In the genomic region with DNA sequence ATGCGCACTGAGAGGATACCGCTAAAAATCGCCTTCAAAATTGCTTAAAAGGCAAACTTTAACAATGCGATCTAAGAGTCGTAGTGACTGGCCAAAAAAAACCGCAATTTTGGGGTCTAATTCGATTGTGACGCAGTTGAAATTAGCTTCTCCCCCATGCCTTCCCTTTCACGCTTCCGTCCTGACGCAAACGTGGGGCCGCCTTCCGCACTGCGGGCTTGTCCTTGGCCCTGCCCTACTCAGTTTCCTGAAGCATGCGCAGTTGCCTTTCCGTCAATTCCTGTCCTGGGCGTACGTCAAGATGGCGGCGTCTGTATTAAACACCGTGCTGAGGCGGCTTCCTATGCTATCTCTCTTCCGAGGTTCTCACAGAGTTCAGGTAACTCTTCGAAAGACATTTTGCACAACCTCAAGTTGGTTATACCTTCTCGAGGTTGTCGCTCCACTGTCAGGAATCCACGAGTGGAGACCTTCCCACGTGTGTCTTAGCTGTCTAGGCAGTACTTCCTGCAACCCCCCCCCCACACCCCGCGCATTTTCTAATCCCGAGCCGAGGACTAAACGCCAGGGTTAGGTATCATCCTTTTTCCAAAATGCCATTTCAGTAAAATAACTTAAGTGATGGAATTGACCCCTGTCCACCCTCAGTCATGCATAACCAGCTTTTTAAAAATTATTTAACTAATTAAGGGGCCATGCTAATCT, we compare ENCODE assay signal across 8 cellular contexts. TPM values are rescaled to one million over a fixed set of nuclear protein-coding genes. Genes with fewer than 3 reads are reported as not detected.
DNase-seq lines count a peak whose midpoint lies in the region; ATAC-seq and TF ChIP-seq lines count a peak whose summit lies in the region.

A gene (plus strand): TSS at position 276 of the 705 bp plus-strand sequence. CDS start 26 bp downstream, at position 302.

- peak; percentile 95 to 100 (median 97) for DNase-seq in CD8-positive, alpha-beta T cell
- DNase-seq in HS-5 (ENCODE audit: low read depth): peak; percentile 98
- peak; percentile 97 for DNase-seq in NK-92 treated with Interleukin-12 subunit alpha and Interleukin-12 subunit beta, amount 100 ng/mL, for 24 hours (lab: John Stamatoyannopoulos, UW)
- DNase-seq in effector memory CD8-positive, alpha-beta T cell: peak; percentile 95 to 98 (median 95)
- peak; percentile 93 to 95 for DNase-seq in memory B cell (ENCODE audit: low spot score in 2 of 2)
- DNase-seq in stimulated activated CD8-positive, alpha-beta memory T cell treated with anti-CD3 and anti-CD28 coated beads, Interleukin-12 subunit alpha, Interleukin-12 subunit beta, amount 100 ng/mL, for 24 hours (ENCODE audit: extremely low read depth): peak; percentile 91

- peak within 1 kb of the TSS; percentile 100 for H3K27ac ChIP-seq in CD8-positive, alpha-beta T cell (ENCODE audit: low read depth, low read length)

- intact Hi-C loops in CD8-positive, alpha-beta T cell (cut with DNase I, micrococcal nuclease): loop anchor here (1.0 to 10.0 kb wide), 17 partner anchors 9 to 1560 kb away; a partner anchor contains a TSS

- POLR2A ChIA-PET in CD8-positive, alpha-beta T cell (lab: Charles Lee): interaction anchor here (0.6 to 2.6 kb wide), 31 partner anchors 11 to 1035 kb away, joined by 3 to 33 read pairs (median 4); a partner anchor contains a TSS
- POLR2A ChIA-PET in activated CD8-positive, alpha-beta memory T cell treated with anti-CD3 and anti-CD28 coated beads for 36 hours (lab: Charles Lee): interaction anchor here (0.7 to 1.4 kb wide), 4 partner anchors 47 to 105 kb away, joined by 3 to 5 read pairs (median 4); a partner anchor contains a TSS

- H3K4me3 ChIP-seq in CD8-positive, alpha-beta T cell (ENCODE audit: low read depth, low read length): peak within 1 kb of the TSS; percentile 96

- H3K9me3 ChIP-seq in CD8-positive, alpha-beta T cell (ENCODE audit: low read length): no peaks in the 10 kb centered on the region

- H3K27me3 Mint-ChIP-seq in CD8-positive, alpha-beta T cell (ENCODE audit: low read depth): no peaks in the 10 kb centered on the region
- H3K27me3 Mint-ChIP-seq in effector memory CD8-positive, alpha-beta T cell: no peaks in the 10 kb centered on the region
- no peaks in the 10 kb centered on the region for H3K27me3 Mint-ChIP-seq in memory B cell

- no peak for TF ChIP-seq CTCF in CD8-positive, alpha-beta T cell (IDR thresholded peaks at IDR 0.05)

- no peaks in the 10 kb centered on the region for H3K9me3 Mint-ChIP-seq in CD8-positive, alpha-beta T cell
- no peaks in the 10 kb centered on the region for H3K9me3 Mint-ChIP-seq in effector memory CD8-positive, alpha-beta T cell
- no peaks in the 10 kb centered on the region for H3K9me3 Mint-ChIP-seq in memory B cell

- peak within 1 kb of the TSS; percentile 100 for H3K4me3 Mint-ChIP-seq in CD8-positive, alpha-beta T cell
- peak within 1 kb of the TSS; percentile 95 to 97 for H3K4me3 Mint-ChIP-seq in effector memory CD8-positive, alpha-beta T cell
- H3K4me3 Mint-ChIP-seq in memory B cell: peak within 1 kb of the TSS; percentile 92

- H3K36me3 Mint-ChIP-seq in CD8-positive, alpha-beta T cell: peaks cover 55% of the 10 kb centered on the region
- peaks cover 86% of the 10 kb centered on the region for H3K36me3 Mint-ChIP-seq in effector memory CD8-positive, alpha-beta T cell (ENCODE audit: insufficient read depth)
- peaks cover 32% of the 10 kb centered on the region for H3K36me3 Mint-ChIP-seq in memory B cell

- CTCF ChIA-PET in CD8-positive, alpha-beta T cell (lab: Charles Lee): interaction anchor here (1.1 to 2.8 kb wide), 8 partner anchors 9 to 134 kb away, joined by 3 to 17 read pairs (median 6); a partner anchor contains a TSS
- CTCF ChIA-PET in activated CD8-positive, alpha-beta memory T cell treated with anti-CD3 and anti-CD28 coated beads for 36 hours (lab: Charles Lee): interaction anchor here (0.7 to 1.8 kb wide), 10 partner anchors 8 to 782 kb away, joined by 3 to 7 read pairs (median 4); a partner anchor contains a TSS

- no peaks in the 10 kb centered on the region for H3K27me3 ChIP-seq in CD8-positive, alpha-beta T cell (ENCODE audit: insufficient read depth, low read length)

- ATAC-seq in CD8-positive, alpha-beta T cell: peak; percentile 72
- ATAC-seq in GM19468 (IDR thresholded peaks at IDR 0.05; ENCODE audit: extremely low read depth, unreplicated experiment): peak; percentile 36
- peak; percentile 74 for ATAC-seq in effector memory CD8-positive, alpha-beta T cell (replicated peaks)
- peak; percentile 72 for ATAC-seq in memory B cell (ENCODE audit: low read depth)

- H3K4me1 Mint-ChIP-seq in CD8-positive, alpha-beta T cell (ENCODE audit: low read depth): peaks cover 43% of the 10 kb centered on the region
- H3K4me1 Mint-ChIP-seq in effector memory CD8-positive, alpha-beta T cell (ENCODE audit: low read depth in 2 of 2): peaks cover 26 to 30% of the 10 kb centered on the region in 2 donors
- H3K4me1 Mint-ChIP-seq in memory B cell: peaks cover 22% of the 10 kb centered on the region

- H3K4me1 ChIP-seq in CD8-positive, alpha-beta T cell (ENCODE audit: insufficient read depth, low read length): peaks cover 36% of the 10 kb centered on the region

- H3K36me3 ChIP-seq in CD8-positive, alpha-beta T cell (ENCODE audit: insufficient read depth, low read length): peaks cover 21% of the 10 kb centered on the region

- H3K27ac Mint-ChIP-seq in CD8-positive, alpha-beta T cell: peak within 1 kb of the TSS; percentile 100
- H3K27ac Mint-ChIP-seq in effector memory CD8-positive, alpha-beta T cell: peak within 1 kb of the TSS; percentile 100
- peak within 1 kb of the TSS; percentile 100 for H3K27ac Mint-ChIP-seq in memory B cell

RNA-seq across cellular contexts. Expression of the gene that starts here (rescaled TPM):
- 10 to 100 TPM; 13.5 to 16.4 TPM for total RNA-seq in CD8-positive, alpha-beta T cell
- 100 to 1,000 TPM; 105 to 106 TPM for total RNA-seq in activated CD8-positive, alpha-beta memory T cell treated with anti-CD3 and anti-CD28 coated beads for 36 hours

Comparison
In these comparisons a context has a peak if more than half of its experiments do, and no peak if none do; other contexts are left out.
1. Peak in every context shown above with its lines: DNase-seq, ATAC-seq, H3K4me3 ChIP-seq and H3K27ac ChIP-seq.
2. RNA of the gene that starts here (total RNA-seq): 105 to 106 TPM in activated CD8-positive, alpha-beta memory T cell treated with anti-CD3 and anti-CD28 coated beads for 36 hours; 13.5 to 16.4 TPM in CD8-positive, alpha-beta T cell; every median in the first group is over 4 times any median in the second.